Comparison of ENCODE assay signal across 18 cellular contexts in genomic region chr2:53312181-53312580, GRCh38.
DNase-seq lines count a peak whose midpoint lies in the region; ATAC-seq, FAIRE-seq and TF ChIP-seq lines count a peak whose summit lies in the region.
"Had no signal": no experiment of that assay in that cellular context is flagged by ENCODE, and none has a peak within 500 bp of the region (broad histone marks: within the 10 kb centered on the region; RNA-seq: fewer than 3 reads in every experiment).

No MANE protein-coding gene starts in this region.

- H3K36me3 ChIP-seq in breast epithelium (no peaks in the 10 kb centered on the region), HCT116 (ENCODE audit: control insufficient read depth in 1 of 2, insufficient read depth in 2 of 2, low read length in 2 of 2) (no peaks in the 10 kb centered on the region), astrocyte (ENCODE audit: insufficient read depth, low read length) (no peaks in the 10 kb centered on the region), keratinocyte (ENCODE audit: control insufficient read depth in 2 of 2, extremely low read depth in 1 of 2, insufficient read depth in 2 of 2, low read length in 2 of 2) (no peaks in the 10 kb centered on the region)
- H3K36me3 ChIP-seq: HAP-1, MG63, Peyer's patch had no signal

- DNase-seq in MCF 10A (ENCODE audit: unreplicated experiment) = no peak
- DNase-seq in breast epithelium (ENCODE audit: low spot score in 2 of 2) = no peak
- no peak for DNase-seq in HCT116 (ENCODE audit: low read depth, low spot score)
- no peak for DNase-seq in astrocyte (ENCODE audit: low read depth)
- DNase-seq in keratinocyte (ENCODE audit: low read depth, low spot score) = no peak
- no peak for DNase-seq in RPMI8226
- no peak for DNase-seq in retina
- DNase-seq: 8988T, GOT3, KBM-7, MG63, NCI-H146, NCI-H1930, NCI-H2107, NCI-H524 treated with DMSO at 0.1 percent for 48 hours, Peyer's patch had no signal

- H3K27me3 Mint-ChIP-seq in MCF 10A (ENCODE audit: insufficient read depth, unreplicated experiment) (no peaks in the 10 kb centered on the region), astrocyte (ENCODE audit: low read depth, unreplicated experiment) (no peaks in the 10 kb centered on the region)

- no peaks in the 10 kb centered on the region for H3K9me2 ChIP-seq in HCT116 (ENCODE audit: insufficient read depth)

- RAD21 ChIA-PET in HCT116 (lab: Charles Lee; ENCODE audit: low non-redundant PET in 1 of 2, low total read pairs in 2 of 2, uncharacterized antibody in 2 of 2, unreplicated experiment in 2 of 2) = no interaction called here

- CTCF ChIA-PET in MCF 10A (lab: Yijun Ruan, JAX) (interaction anchor here (0.7 kb wide), 1 partner anchor 105 kb away, joined by 3 read pairs; no protein-coding TSS in a partner anchor), HCT116 (lab: Charles Lee) (no interaction called here)

- no peaks in the 10 kb centered on the region for H3K27me3 ChIP-seq in breast epithelium
- H3K27me3 ChIP-seq in HCT116 (ENCODE audit: insufficient read depth, low read length) = no peaks in the 10 kb centered on the region
- no peaks in the 10 kb centered on the region for H3K27me3 ChIP-seq in astrocyte (ENCODE audit: insufficient read depth, low read length)
- H3K27me3 ChIP-seq in keratinocyte (ENCODE audit: control insufficient read depth, extremely low read depth, insufficient read depth, low read length) = no peaks in the 10 kb centered on the region
- H3K27me3 ChIP-seq: MG63, Peyer's patch had no signal

- TF ChIP-seq POLR2A in breast epithelium (IDR thresholded peaks at IDR 0.05) (no peak), HCT116 (IDR thresholded peaks at IDR 0.05; ENCODE audit: borderline replicate concordance, extremely low read depth, insufficient read depth, insufficient read length) (no peak)

- H4K20me1 ChIP-seq in HCT116 (ENCODE audit: insufficient read depth) (no peaks in the 10 kb centered on the region), astrocyte (ENCODE audit: insufficient read depth, low read length) (no peaks in the 10 kb centered on the region), keratinocyte (ENCODE audit: control insufficient read depth, extremely low read depth, insufficient read depth, low read length) (no peaks in the 10 kb centered on the region)

- H3K4me1 ChIP-seq in breast epithelium (no peaks in the 10 kb centered on the region), HCT116 (ENCODE audit: control insufficient read depth in 1 of 2, insufficient read depth in 2 of 2, low read length in 2 of 2) (peaks cover 3 to 42% of the 10 kb centered on the region in 2 experiments; a peak in 3 of 4 replicates), astrocyte (ENCODE audit: insufficient read depth, low read length) (no peaks in the 10 kb centered on the region), keratinocyte (ENCODE audit: control insufficient read depth, extremely low read depth, insufficient read depth, low read length) (peaks cover 15% of the 10 kb centered on the region)
- H3K4me1 ChIP-seq: HAP-1, Peyer's patch had no signal

- H3K9me3 ChIP-seq in breast epithelium (no peaks in the 10 kb centered on the region), HCT116 (ENCODE audit: control insufficient read depth in 1 of 2, insufficient read depth in 1 of 2, low read depth in 1 of 2, low read length in 2 of 2) (no peaks in the 10 kb centered on the region), astrocyte (ENCODE audit: insufficient read depth, low read depth, low read length) (no peaks in the 10 kb centered on the region), keratinocyte (ENCODE audit: control insufficient read depth, low read depth, low read length) (no peaks in the 10 kb centered on the region)
- H3K9me3 ChIP-seq: HAP-1, MG63, Peyer's patch had no signal

- H3K4me2 ChIP-seq in HCT116 (ENCODE audit: low read length) (peak overlapping the region; percentile 52), astrocyte (ENCODE audit: low read length) (no peak overlapping the region), keratinocyte (ENCODE audit: control insufficient read depth, extremely low read depth, insufficient read depth, low read depth, low read length) (no peak overlapping the region)

- H3K4me3 Mint-ChIP-seq in MCF 10A (ENCODE audit: unreplicated experiment) (no peak overlapping the region), astrocyte (ENCODE audit: unreplicated experiment) (no peak overlapping the region)

- H3K27ac Mint-ChIP-seq in MCF 10A (ENCODE audit: low read depth, unreplicated experiment) (peak overlapping the region; percentile 26), astrocyte (ENCODE audit: unreplicated experiment) (peak overlapping the region; percentile 45)

- no peak overlapping the region for H3K9ac ChIP-seq in HCT116 (ENCODE audit: low read length)
- H3K9ac ChIP-seq in astrocyte (ENCODE audit: low read length) = no peak overlapping the region
- H3K9ac ChIP-seq in keratinocyte (ENCODE audit: control insufficient read depth, extremely low read depth, insufficient read depth, low read length) = peak overlapping the region; percentile 28

- H3K27ac ChIP-seq in breast epithelium (no peak overlapping the region), HCT116 (ENCODE audit: low read depth, low read length) (no peak overlapping the region), astrocyte (ENCODE audit: low read depth, low read length) (no peak overlapping the region), keratinocyte (ENCODE audit: control insufficient read depth, insufficient read depth, low read length) (peak overlapping the region; percentile 58)
- H3K27ac ChIP-seq: Peyer's patch had no signal

- POLR2A ChIA-PET in MCF 10A (lab: Yijun Ruan, JAX) = interaction anchor here (0.7 to 1.5 kb wide), 2 partner anchors 11 to 16 kb away, joined by 3 to 4 read pairs; no protein-coding TSS in a partner anchor
- POLR2A ChIA-PET in HCT116 (lab: Charles Lee) = no interaction called here

- no peaks in the 10 kb centered on the region for H3K79me2 ChIP-seq in HCT116 (ENCODE audit: insufficient read depth, low read length)
- no peaks in the 10 kb centered on the region for H3K79me2 ChIP-seq in astrocyte (ENCODE audit: insufficient read depth, low read length)
- no peaks in the 10 kb centered on the region for H3K79me2 ChIP-seq in keratinocyte (ENCODE audit: control insufficient read depth, insufficient read depth, low read length)

- FAIRE-seq in astrocyte (lab: Jason Lieb, UNC) (no peak), keratinocyte (lab: Jason Lieb, UNC) (no peak)

- H3K4me3 ChIP-seq in breast epithelium (no peak overlapping the region), HCT116 (replicated peaks in 1 of 2; ENCODE audit: low read depth in 1 of 2, low read length in 2 of 2) (no peak overlapping the region), astrocyte (ENCODE audit: insufficient read depth, low read depth, low read length) (no peak overlapping the region), keratinocyte (ENCODE audit: control insufficient read depth in 2 of 3, extremely low read depth in 1 of 3, insufficient read depth in 2 of 3, low read depth in 1 of 3, low read length in 3 of 3) (no peak overlapping the region)
- H3K4me3 ChIP-seq: HAP-1, MG63, Peyer's patch had no signal

- peaks cover 8% of the 10 kb centered on the region for H3K9me3 Mint-ChIP-seq in MCF 10A (ENCODE audit: unreplicated experiment)
- H3K9me3 Mint-ChIP-seq in astrocyte (ENCODE audit: unreplicated experiment) = no peaks in the 10 kb centered on the region

- dilution Hi-C loops in keratinocyte (cut with MboI; ENCODE audit: extremely low pct_ligation_motif_present, low sequenced_read_pairs) = no loop called here

- no peak for ATAC-seq in HCT116
- ATAC-seq in HG02759 (IDR thresholded peaks at IDR 0.05; ENCODE audit: unreplicated experiment) = no peak

- TF ChIP-seq CTCF in MCF 10A (IDR thresholded peaks at IDR 0.05; ENCODE audit: unreplicated experiment) = no peak
- no peak for TF ChIP-seq CTCF in breast epithelium (IDR thresholded peaks at IDR 0.05)
- TF ChIP-seq CTCF in HCT116 (IDR thresholded peaks at IDR 0.05 in 2 of 3, conservative IDR thresholded peaks at IDR 0.05 in 1 of 3; ENCODE audit: borderline replicate concordance in 1 of 3, insufficient read depth in 1 of 3, low read depth in 2 of 3, low read length in 2 of 3) = no peak
- no peak for TF ChIP-seq CTCF in astrocyte (IDR thresholded peaks at IDR 0.05; ENCODE audit: insufficient read depth, low read depth, low read length)
- TF ChIP-seq CTCF in keratinocyte (optimal IDR thresholded peaks at IDR 0.05 in 1 of 3, IDR thresholded peaks at IDR 0.05 in 1 of 3, conservative IDR thresholded peaks at IDR 0.05 in 1 of 3; ENCODE audit: extremely low read depth in 1 of 3, insufficient read depth in 2 of 3, low read length in 3 of 3) = no peak

- peak overlapping the region; percentile 44 for H2AFZ ChIP-seq in HCT116 (ENCODE audit: low read depth, low read length, poor library complexity, severe bottlenecking)
- H2AFZ ChIP-seq in astrocyte (ENCODE audit: low read depth, low read length) = no peak overlapping the region
- H2AFZ ChIP-seq in keratinocyte (ENCODE audit: control insufficient read depth, low read length) = no peak overlapping the region

- H3K4me1 Mint-ChIP-seq in MCF 10A (ENCODE audit: insufficient read depth, unreplicated experiment) (peaks cover 24% of the 10 kb centered on the region), astrocyte (ENCODE audit: low read depth, unreplicated experiment) (peaks cover 12% of the 10 kb centered on the region)

- TF ChIP-seq RAD21 in HCT116 (IDR thresholded peaks at IDR 0.05; ENCODE audit: low read depth) = no peak

- no TSS peak for BruUV-seq in MCF 10A (replicated peaks; lab: Mats Ljungman, UMichigan)
- BruUV-seq in HCT116 (replicated peaks; lab: Mats Ljungman, UMichigan) = no TSS peak

- intact Hi-C loops in MCF 10A (cut with micrococcal nuclease) (no loop called here), breast epithelium (cut with DNase I; ENCODE audit: low total_unique reads) (no loop called here), HCT116 (cut with micrococcal nuclease) (no loop called here)

- H3K9me1 ChIP-seq in keratinocyte (ENCODE audit: control insufficient read depth, extremely low read depth, insufficient read depth, low read length) = no peaks in the 10 kb centered on the region

- H3K36me3 Mint-ChIP-seq in MCF 10A (ENCODE audit: insufficient read depth, unreplicated experiment) (no peaks in the 10 kb centered on the region), astrocyte (ENCODE audit: low read depth, unreplicated experiment) (peaks cover 1% of the 10 kb centered on the region)

TF ChIP-seq in HCT116, 20 proteins besides CTCF, POLR2A, EP300 and RAD21 (continues in another document):
- TF ChIP-seq SP1 (IDR thresholded peaks at IDR 0.05; ENCODE audit: low read depth) = no peak
- no peak for TF ChIP-seq TCF7L2 (IDR thresholded peaks at IDR 0.05; ENCODE audit: borderline replicate concordance, extremely low read depth, insufficient read depth, insufficient read length)
- TF ChIP-seq SIN3A (IDR thresholded peaks at IDR 0.05; ENCODE audit: low read depth) = no peak
